Comparison of ENCODE assay signal across 8 cellular contexts in genomic region chr9:133994359-133995011, GRCh38. TPM values are rescaled to one million over a fixed set of nuclear protein-coding genes. Genes with fewer than 3 reads are reported as not detected.
DNase-seq lines count a peak whose midpoint lies in the region; ATAC-seq and TF ChIP-seq lines count a peak whose summit lies in the region.

No MANE protein-coding gene starts in this region.

- H3K4me1 ChIP-seq in Caco-2 (peaks cover 23% of the 10 kb centered on the region), neutrophil (ENCODE audit: control insufficient read depth in 1 of 2, insufficient read depth in 1 of 2, low read depth in 1 of 2, low read length in 1 of 2) (peaks cover 0 to 4% of the 10 kb centered on the region in 2 experiments), suprapubic skin (peaks cover 42% of the 10 kb centered on the region)

- H3K36me3 Mint-ChIP-seq in Caco-2 (ENCODE audit: insufficient read depth, unreplicated experiment) = peaks cover 11% of the 10 kb centered on the region

- CTCF ChIA-PET in Caco-2 (lab: Charles Lee) = interaction anchor here (1.2 to 4.3 kb wide), 5 partner anchors 12 to 255 kb away, joined by 3 to 31 read pairs (median 6); partner anchors contain the start of gene BRD3OS

- DNase-seq in Caco-2 = peak; percentile 80 to 91
- DNase-seq in HT1080 (ENCODE audit: low read depth) = peak; percentile 60
- peak; percentile 87 for DNase-seq in RPMI8226
- DNase-seq in activated T-helper 1 cell treated with Interleukin-2 at 50 U/mL for 16 hours (ENCODE audit: low read depth) = peak; percentile 60
- peak; percentile 71 for DNase-seq in fibroblast of pulmonary artery (ENCODE audit: low read depth)
- DNase-seq in suprapubic skin (ENCODE audit: low spot score in 2 of 2) = peak in 1 of 2 donors; percentile 89

- H3K4me3 ChIP-seq in Caco-2 (ENCODE audit: low read depth, low read length) (no peak overlapping the region), fibroblast of pulmonary artery (replicated peaks; ENCODE audit: low read depth, low read length) (no peak overlapping the region), neutrophil (ENCODE audit: low read depth in 1 of 2, low read length in 1 of 2) (no peak overlapping the region), suprapubic skin (peak overlapping the region; percentile 68)

- TF ChIP-seq CTCF in Caco-2 (IDR thresholded peaks at IDR 0.05; ENCODE audit: insufficient read depth in 1 of 2, low read depth in 1 of 2, low read length in 1 of 2, severe bottlenecking in 1 of 2, unreplicated experiment in 1 of 2) = peak; percentile 96 to 97
- peak; percentile 96 for TF ChIP-seq CTCF in fibroblast of pulmonary artery (IDR thresholded peaks at IDR 0.05; ENCODE audit: low read length, missing control alignments)
- TF ChIP-seq CTCF in neutrophil (IDR thresholded peaks at IDR 0.05) = peak; percentile 73
- peak; percentile 89 to 91 for TF ChIP-seq CTCF in suprapubic skin (IDR thresholded peaks at IDR 0.05)

- H3K4me1 Mint-ChIP-seq in Caco-2 (ENCODE audit: low read depth, unreplicated experiment) = no peaks in the 10 kb centered on the region

- H3K9me3 Mint-ChIP-seq in Caco-2 (ENCODE audit: unreplicated experiment) = no peaks in the 10 kb centered on the region

- intact Hi-C loops in Caco-2 (cut with micrococcal nuclease; ENCODE audit: unreplicated experiment) = loop anchor here (1.0 to 5.0 kb wide), 4 partner anchors 72 to 251 kb away; no protein-coding TSS in a partner anchor

- H3K27me3 Mint-ChIP-seq in Caco-2 (ENCODE audit: insufficient read depth, unreplicated experiment) = no peaks in the 10 kb centered on the region

- H3K27ac ChIP-seq in neutrophil (no peak overlapping the region), suprapubic skin (no peak overlapping the region)

- WGBS in suprapubic skin = 17% methylated on average over 4 of the region's 11 CpGs

- peak overlapping the region; percentile 52 for H3K4me3 Mint-ChIP-seq in Caco-2 (ENCODE audit: unreplicated experiment)

- no peak for TF ChIP-seq EP300 in suprapubic skin (IDR thresholded peaks at IDR 0.05)

- H3K36me3 ChIP-seq in Caco-2 (ENCODE audit: control insufficient read depth, insufficient read depth, low read length) = no peaks in the 10 kb centered on the region; the same call in 1 of the 2 replicates
- H3K36me3 ChIP-seq in neutrophil = no peaks in the 10 kb centered on the region
- no peaks in the 10 kb centered on the region for H3K36me3 ChIP-seq in suprapubic skin

- no peak for TF ChIP-seq POLR2A in suprapubic skin (IDR thresholded peaks at IDR 0.05)

- H3K9me3 ChIP-seq in Caco-2 (no peaks in the 10 kb centered on the region), neutrophil (no peaks in the 10 kb centered on the region), suprapubic skin (no peaks in the 10 kb centered on the region)

- no peak overlapping the region for H3K27ac Mint-ChIP-seq in Caco-2 (ENCODE audit: unreplicated experiment)

- no peak for ATAC-seq in HG03039 (IDR thresholded peaks at IDR 0.05; ENCODE audit: unreplicated experiment)

- no TSS peak for BruUV-seq in Caco-2 (replicated peaks; lab: Mats Ljungman, UMichigan)

- POLR2A ChIA-PET in Caco-2 (lab: Charles Lee) = interaction anchor here (0.6 kb wide), 1 partner anchor 30 kb away, joined by 4 read pairs; no protein-coding TSS in a partner anchor

- H3K27me3 ChIP-seq in Caco-2 (replicated peaks; ENCODE audit: control insufficient read depth, insufficient read depth, low read length) (no peaks in the 10 kb centered on the region), neutrophil (peaks cover 77% of the 10 kb centered on the region), suprapubic skin (peaks cover 11% of the 10 kb centered on the region)

RNA-seq across cellular contexts. Expression of gene VAV2, which starts 2.4 kb away (rescaled TPM):
- 51.8 and 55.3 TPM in 2 replicates for total RNA-seq in Caco-2 (2022)
- 9.8 and 12.5 TPM in 2 replicates for total RNA-seq in HT1080 (2014; rRNA removed; shearing (Covaris generic))
- 14.3 and 15.1 TPM in 2 replicates for polyA plus RNA-seq in HT1080 (2015; cell fraction: cytosol; rRNA removed)
- 19.7 and 21.9 TPM in 2 replicates for polyA plus RNA-seq in HT1080 (2015; cell fraction: nucleus; rRNA removed)
- total RNA-seq in suprapubic skin = 10 to 100 TPM in 1 of 4 donors, 1 to 10 TPM in 3; 5.2 to 10.3 (median 6.4) TPM

RNA-seq across cellular contexts. Expression of gene BRD3OS, which starts 30.8 kb away (rescaled TPM):
- total RNA-seq in Caco-2 (2022) (9.1 and 9.4 TPM in 2 replicates), suprapubic skin (10 to 100 TPM in 1 of 4 donors, 1 to 10 TPM in 3; 6.2 to 10.4 (median 9.5) TPM)
- 21.2 and 28.4 TPM in 2 replicates for total RNA-seq in HT1080 (2014; rRNA removed; shearing (Covaris generic))
- 18.0 and 24.1 TPM in 2 replicates for polyA plus RNA-seq in HT1080 (2015; cell fraction: cytosol; rRNA removed)
- 11.5 TPM in 2 replicates for polyA plus RNA-seq in HT1080 (2015; cell fraction: nucleus; rRNA removed)
